In genomic region chr4:78551420-78552351, GRCh38 we compare ENCODE assay signal across 8 cellular contexts. TPM values are rescaled to one million over a fixed set of nuclear protein-coding genes. Genes with fewer than 3 reads are reported as not detected.
DNase-seq lines count a peak whose midpoint lies in the region; ATAC-seq and TF ChIP-seq lines count a peak whose summit lies in the region.

ANXA3 (plus strand) TSS chr4:78551770; CDS start chr4:78554474, 2,704 bp downstream.

- H3K9me3 ChIP-seq in Loucy (ENCODE audit: insufficient read depth, low read depth, low read length) (no peaks in the 10 kb centered on the region), adipocyte (ENCODE audit: control insufficient read depth, low read length) (no peaks in the 10 kb centered on the region)

- H2AFZ ChIP-seq in Loucy (ENCODE audit: low read length) = peak within 1 kb of the TSS; percentile 56

- no peak for ATAC-seq in GM19397 (IDR thresholded peaks at IDR 0.05; ENCODE audit: unreplicated experiment)

- H3K36me3 ChIP-seq in Loucy (ENCODE audit: insufficient read depth, low read length) (no peaks in the 10 kb centered on the region), adipocyte (ENCODE audit: control insufficient read depth, insufficient read depth, low read length, severe bottlenecking) (no peaks in the 10 kb centered on the region)

- H3K9ac ChIP-seq in Loucy (ENCODE audit: low read depth, low read length, poor library complexity, severe bottlenecking) (no peak within 1 kb of the TSS), adipocyte (ENCODE audit: low read length) (peak within 1 kb of the TSS; percentile 68)

- H3K4me3 ChIP-seq in Loucy (ENCODE audit: low read length, poor library complexity, severe bottlenecking) (peak within 1 kb of the TSS; percentile 70), adipocyte (ENCODE audit: low read length) (peak within 1 kb of the TSS; percentile 81)

- no peaks in the 10 kb centered on the region for H4K20me1 ChIP-seq in Loucy (ENCODE audit: insufficient read depth, low read length, poor library complexity, severe bottlenecking)

- H3F3A ChIP-seq in Loucy (ENCODE audit: low read depth) = peaks cover 5% of the 10 kb centered on the region; the same call in 1 of the 2 replicates

- H3K4me2 ChIP-seq in Loucy (ENCODE audit: low read depth, low read length, poor library complexity, severe bottlenecking) = peak within 1 kb of the TSS; percentile 67

- peaks cover 2% of the 10 kb centered on the region for H3K4me1 ChIP-seq in Loucy (ENCODE audit: insufficient read depth, low read length, poor library complexity, severe bottlenecking)
- peaks cover 12% of the 10 kb centered on the region for H3K4me1 ChIP-seq in adipocyte (ENCODE audit: control insufficient read depth, insufficient read depth, low read length)

- TF ChIP-seq CTCF in Loucy (conservative IDR thresholded peaks at IDR 0.05; ENCODE audit: low read length) = no peak

- H3K9me2 ChIP-seq in Loucy (replicated peaks; ENCODE audit: low read depth, low read length) = no peaks in the 10 kb centered on the region

- H3K79me2 ChIP-seq in Loucy (ENCODE audit: insufficient read depth, low read length) = no peaks in the 10 kb centered on the region

- DNase-seq in stimulated activated CD4-positive, alpha-beta T cell treated with anti-CD3 and anti-CD28 coated beads, Interleukin-12 subunit alpha, Interleukin-12 subunit beta, amount 100 ng/mL, for 4 hours = peak; percentile 8
- no peak for DNase-seq in stimulated activated CD4-positive, alpha-beta T cell treated with anti-CD3 and anti-CD28 coated beads, Interleukin-4, amount 100 ng/mL, for 24 hours
- DNase-seq in adipocyte (ENCODE audit: low read depth) (peak; percentile 50), hepatic stellate cell (ENCODE audit: low spot score) (peak; percentile 22), renal cortical epithelial cell (ENCODE audit: low read depth) (no peak), H4 (ENCODE audit: low spot score) (no peak)

- H3K27me3 ChIP-seq in Loucy (ENCODE audit: insufficient read depth, low read length, poor library complexity, severe bottlenecking) (no peaks in the 10 kb centered on the region), adipocyte (replicated peaks; ENCODE audit: control insufficient read depth, insufficient read depth, low read length) (no peaks in the 10 kb centered on the region)

RNA-seq across cellular contexts. Expression of gene ANXA3, which starts in this region (rescaled TPM):
- total RNA-seq in renal cortical epithelial cell = 195 and 668 TPM in 2 replicates
- total RNA-seq in H4 (2014; rRNA removed; shearing (Covaris generic)) = 0.35 TPM in 1 of 2 replicates, not detected in the other

Comparison
In these comparisons a context has a peak if more than half of its experiments do, and no peak if none do; other contexts are left out.
1. RNA of gene ANXA3 (total RNA-seq): 195 to 668 TPM in renal cortical epithelial cell; 0.35 TPM in H4; every median in the first group is over 100 times any median in the second.
2. DNase-seq: peak in stimulated activated CD4-positive, alpha-beta T cell treated with anti-CD3 and anti-CD28 coated beads, Interleukin-12 subunit alpha, Interleukin-12 subunit beta, amount 100 ng/mL, for 4 hours (single experiment), adipocyte (single experiment) and hepatic stellate cell (single experiment); none in stimulated activated CD4-positive, alpha-beta T cell treated with anti-CD3 and anti-CD28 coated beads, Interleukin-4, amount 100 ng/mL, for 24 hours (single experiment), renal cortical epithelial cell (single experiment) and H4 (single experiment).